ENCODE assay signal across 25 cellular contexts in the genomic region with DNA sequence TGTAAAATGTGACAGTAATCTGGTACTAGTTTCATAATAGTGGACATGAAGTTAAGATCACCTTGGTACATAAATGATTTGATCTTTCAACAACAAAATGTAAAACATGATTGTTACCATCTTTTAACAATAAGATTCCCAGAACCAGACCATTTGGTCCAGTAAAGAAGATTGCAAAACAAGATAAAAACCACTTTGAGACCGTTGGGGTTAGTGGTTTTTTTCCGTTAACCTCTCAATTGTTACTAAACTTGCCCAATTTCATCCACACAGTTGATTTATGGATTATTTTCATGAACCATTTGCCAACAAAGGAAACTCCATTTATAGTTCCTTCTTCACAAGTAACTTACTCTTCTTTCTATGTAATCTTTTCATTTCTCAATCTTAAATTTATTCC. TPM values are rescaled to one million over a fixed set of nuclear protein-coding genes. Genes with fewer than 3 reads are reported as not detected.
DNase-seq lines count a peak whose midpoint lies in the region; ATAC-seq and TF ChIP-seq lines count a peak whose summit lies in the region.
"Had no signal": no experiment of that assay in that cellular context is flagged by ENCODE, and none has a peak within 500 bp of the region (broad histone marks: within the 10 kb centered on the region; RNA-seq: fewer than 3 reads in every experiment).

No MANE protein-coding gene starts in this region.

- H3K36me3 ChIP-seq in BLaER1 treated with 17β-estradiol and CSF1 and Interleukin-3, amounts not matched to agents 10 nM and 100 nM: peaks cover 0 to 9% (median 0%) of the 10 kb centered on the region in 11 experiments; a peak in 2 of 22 replicates
- H3K36me3 ChIP-seq in Peyer's patch (no peaks in the 10 kb centered on the region), GM23338 (ENCODE audit: insufficient read depth) (no peaks in the 10 kb centered on the region)
- H3K36me3 ChIP-seq: adrenal gland, breast epithelium, colonic mucosa, tibial artery had no signal

- ATAC-seq in GM23338: no peak

- H3F3A ChIP-seq in GM23338 (replicated peaks; ENCODE audit: low read depth): no peaks in the 10 kb centered on the region

- peaks cover 14% of the 10 kb centered on the region for H3K4me1 Mint-ChIP-seq in GM23338

- no peak for TF ChIP-seq POLR2A in Peyer's patch (IDR thresholded peaks at IDR 0.05)

- no peaks in the 10 kb centered on the region for H3K9me2 ChIP-seq in GM23338 (ENCODE audit: insufficient read depth)

- no peak overlapping the region for H3K27ac Mint-ChIP-seq in GM23338

- peak overlapping the region in 10 of 11 experiments; percentile 3 to 46 (median 31); a peak in 12 of 22 replicates for H3K4me2 ChIP-seq in BLaER1 treated with 17β-estradiol and CSF1 and Interleukin-3, amounts not matched to agents 10 nM and 100 nM
- H3K4me2 ChIP-seq in GM23338: no peak overlapping the region

- no peaks in the 10 kb centered on the region; a peak in 1 of 22 replicates for H3K9me3 ChIP-seq in BLaER1 treated with 17β-estradiol and CSF1 and Interleukin-3, amounts not matched to agents 10 nM and 100 nM (replicated peaks in 1 of 11)
- H3K9me3 ChIP-seq in Peyer's patch: no peaks in the 10 kb centered on the region
- H3K9me3 ChIP-seq: adrenal gland, breast epithelium, colonic mucosa, tibial artery had no signal

- H4K20me1 ChIP-seq in BLaER1 treated with 17β-estradiol and CSF1 and Interleukin-3, amounts not matched to agents 10 nM and 100 nM: no peaks in the 10 kb centered on the region
- no peaks in the 10 kb centered on the region for H4K20me1 ChIP-seq in GM23338 (replicated peaks; ENCODE audit: insufficient read depth)

- TF ChIP-seq CTCF in fibroblast of villous mesenchyme (IDR thresholded peaks at IDR 0.05; ENCODE audit: insufficient read depth, low read depth, low read length) (no peak), Peyer's patch (IDR thresholded peaks at IDR 0.05) (no peak), GM23338 (conservative IDR thresholded peaks at IDR 0.05; ENCODE audit: low read depth in 2 of 2) (no peak)

- H3K36me3 Mint-ChIP-seq in GM23338 (ENCODE audit: low read depth): no peaks in the 10 kb centered on the region

- H3K27me3 ChIP-seq in BLaER1 treated with 17β-estradiol and CSF1 and Interleukin-3, amounts not matched to agents 10 nM and 100 nM: no peaks in the 10 kb centered on the region
- no peaks in the 10 kb centered on the region for H3K27me3 ChIP-seq in Peyer's patch
- no peaks in the 10 kb centered on the region for H3K27me3 ChIP-seq in GM23338 (ENCODE audit: insufficient read depth)
- H3K27me3 ChIP-seq: adrenal gland, breast epithelium, colonic mucosa, tibial artery had no signal

- no peak overlapping the region for H3K9ac ChIP-seq in BLaER1 treated with 17β-estradiol and CSF1 and Interleukin-3, amounts not matched to agents 10 nM and 100 nM

- no peaks in the 10 kb centered on the region for H3K27me3 Mint-ChIP-seq in GM23338 (ENCODE audit: insufficient read depth, low read depth, poor library complexity)

- peaks cover 0 to 62% (median 31%) of the 10 kb centered on the region in 10 experiments; a peak in 14 of 20 replicates for H3K4me1 ChIP-seq in BLaER1 treated with 17β-estradiol and CSF1 and Interleukin-3, amounts not matched to agents 10 nM and 100 nM
- peaks cover 0 to 13% (median 0%) of the 10 kb centered on the region in 4 donors for H3K4me1 ChIP-seq in Peyer's patch
- peaks cover 6% of the 10 kb centered on the region for H3K4me1 ChIP-seq in GM23338 (ENCODE audit: insufficient read depth)
- H3K4me1 ChIP-seq: adrenal gland, breast epithelium, tibial artery had no signal

- no peaks in the 10 kb centered on the region for H3K79me2 ChIP-seq in GM23338 (replicated peaks; ENCODE audit: insufficient read depth)

- no peak overlapping the region for H2AFZ ChIP-seq in GM23338

- H3K27ac ChIP-seq in BLaER1 treated with 17β-estradiol and CSF1 and Interleukin-3, amounts not matched to agents 10 nM and 100 nM: peak overlapping the region in 6 of 11 experiments; percentile 10 to 62 (median 44); a peak in 10 of 22 replicates
- no peak overlapping the region for H3K27ac ChIP-seq in Peyer's patch
- H3K27ac ChIP-seq in GM23338 (ENCODE audit: low read depth): no peak overlapping the region
- H3K27ac ChIP-seq: adrenal gland, breast epithelium, colonic mucosa, tibial artery had no signal

- H3K4me3 ChIP-seq in BLaER1 treated with 17β-estradiol and CSF1 and Interleukin-3, amounts not matched to agents 10 nM and 100 nM: no peak overlapping the region
- H3K4me3 ChIP-seq in fibroblast of villous mesenchyme (ENCODE audit: low read depth, low read length): no peak overlapping the region
- no peak overlapping the region for H3K4me3 ChIP-seq in Peyer's patch
- H3K4me3 ChIP-seq in GM23338: no peak overlapping the region
- H3K4me3 ChIP-seq: adrenal gland, breast epithelium, colonic mucosa, tibial artery had no signal

- DNase-seq in M059J (ENCODE audit: low read depth): peak; percentile 49
- DNase-seq in SKM-1 (lab: John Stamatoyannopoulos, UW; ENCODE audit: unreplicated experiment): peak; percentile 80
- DNase-seq in fibroblast of villous mesenchyme (ENCODE audit: low read depth): peak; percentile 56
- no peak for DNase-seq in SK-N-DZ (ENCODE audit: low spot score)
- DNase-seq in Peyer's patch: no peak
- DNase-seq in GM23338 (ENCODE audit: low spot score): no peak
- DNase-seq in stimulated activated CD4-positive, alpha-beta T cell treated with anti-CD3 and anti-CD28 coated beads, Interleukin-2, amount 100 ng/mL, for 24 hours: no peak
- DNase-seq: activated CD4-positive, alpha-beta T cell treated with anti-CD3 and anti-CD28 coated beads for 4 hours; activated CD8-positive, alpha-beta memory T cell treated with anti-CD3 and anti-CD28 coated beads, Interleukin-2, amount 50 U/mL, for 4 hours; activated effector memory CD4-positive, alpha-beta T cell treated with Interleukin-2 at 50 U/mL for 16 hours; adrenal gland; colonic mucosa; DND-41; kidney glomerular epithelial cell; mammary epithelial cell; NCI-H1436; NCI-H510A treated with DMSO at 0.1 percent for 48 hours; NK-92 treated with Interleukin-12 subunit alpha and Interleukin-12 subunit beta, amount 100 ng/mL, for 24 hours; occipital lobe; small intestine; stimulated activated CD4-positive, alpha-beta T cell treated with anti-CD3 and anti-CD28 coated beads, Interleukin-2, amount 100 ng/mL, for 48 hours; stimulated activated naive CD4-positive, alpha-beta T cell treated with Interleukin-2 at 50 U/mL for 16 hours; tibial artery had no signal

- no peak overlapping the region for H3K4me3 Mint-ChIP-seq in GM23338

- no peaks in the 10 kb centered on the region for H3K9me3 Mint-ChIP-seq in GM23338

TF ChIP-seq in GM23338, 12 proteins besides CTCF, POLR2A, EP300 and RAD21:
- TF ChIP-seq NANOG (IDR thresholded peaks at IDR 0.05; ENCODE audit: borderline replicate concordance) (no peak), EZH2 (IDR thresholded peaks at IDR 0.05; ENCODE audit: low read depth, unreplicated experiment) (no peak), JUNB (IDR thresholded peaks at IDR 0.05; ENCODE audit: unreplicated experiment) (no peak)
- TF ChIP-seq, protein P1, sequence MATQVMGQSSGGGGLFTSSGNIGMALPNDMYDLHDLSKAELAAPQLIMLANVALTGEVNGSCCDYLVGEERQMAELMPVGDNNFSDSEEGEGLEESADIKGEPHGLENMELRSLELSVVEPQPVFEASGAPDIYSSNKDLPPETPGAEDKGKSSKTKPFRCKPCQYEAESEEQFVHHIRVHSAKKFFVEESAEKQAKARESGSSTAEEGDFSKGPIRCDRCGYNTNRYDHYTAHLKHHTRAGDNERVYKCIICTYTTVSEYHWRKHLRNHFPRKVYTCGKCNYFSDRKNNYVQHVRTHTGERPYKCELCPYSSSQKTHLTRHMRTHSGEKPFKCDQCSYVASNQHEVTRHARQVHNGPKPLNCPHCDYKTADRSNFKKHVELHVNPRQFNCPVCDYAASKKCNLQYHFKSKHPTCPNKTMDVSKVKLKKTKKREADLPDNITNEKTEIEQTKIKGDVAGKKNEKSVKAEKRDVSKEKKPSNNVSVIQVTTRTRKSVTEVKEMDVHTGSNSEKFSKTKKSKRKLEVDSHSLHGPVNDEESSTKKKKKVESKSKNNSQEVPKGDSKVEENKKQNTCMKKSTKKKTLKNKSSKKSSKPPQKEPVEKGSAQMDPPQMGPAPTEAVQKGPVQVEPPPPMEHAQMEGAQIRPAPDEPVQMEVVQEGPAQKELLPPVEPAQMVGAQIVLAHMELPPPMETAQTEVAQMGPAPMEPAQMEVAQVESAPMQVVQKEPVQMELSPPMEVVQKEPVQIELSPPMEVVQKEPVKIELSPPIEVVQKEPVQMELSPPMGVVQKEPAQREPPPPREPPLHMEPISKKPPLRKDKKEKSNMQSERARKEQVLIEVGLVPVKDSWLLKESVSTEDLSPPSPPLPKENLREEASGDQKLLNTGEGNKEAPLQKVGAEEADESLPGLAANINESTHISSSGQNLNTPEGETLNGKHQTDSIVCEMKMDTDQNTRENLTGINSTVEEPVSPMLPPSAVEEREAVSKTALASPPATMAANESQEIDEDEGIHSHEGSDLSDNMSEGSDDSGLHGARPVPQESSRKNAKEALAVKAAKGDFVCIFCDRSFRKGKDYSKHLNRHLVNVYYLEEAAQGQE (IDR thresholded peaks at IDR 0.05; ENCODE audit: unreplicated experiment): no peak

RNA-seq across cellular contexts. Expression of a gene that starts 53.8 kb away (rescaled TPM):
- 0.89 and 2.1 TPM in 2 replicates for total RNA-seq in M059J (2014; rRNA removed; shearing (Covaris generic))
- total RNA-seq in fibroblast of villous mesenchyme (4.2 and 90.2 TPM in 2 replicates), Peyer's patch (10 to 100 TPM in 2 of 4 donors, 1 to 10 TPM in 2; 1.4 to 13.2 (median 8.7) TPM)
- not detected in 2 replicates for polyA plus RNA-seq in SK-N-DZ (2014; cell fraction: cytosol; rRNA removed)
- polyA plus RNA-seq in SK-N-DZ (2014; cell fraction: nucleus; rRNA removed): 0.11 and 0.12 TPM in 2 replicates
- total RNA-seq in GM23338 (2014; rRNA removed; shearing (Covaris generic)): 0.24 and 4.5 TPM in 2 replicates
- 0.07 TPM in 1 of 2 replicates, not detected in the other for polyA plus RNA-seq in GM23338 (2016; fragmentation: Nextera tagmentation; extraction: Ambion mirVana)
- polyA plus RNA-seq: mammary epithelial cell had no signal

Comparison
In these comparisons a context has a peak if more than half of its experiments do, and no peak if none do; other contexts are left out.
1. H3K27ac ChIP-seq: peak in BLaER1 treated with 17β-estradiol and CSF1 and Interleukin-3, amounts not matched to agents 10 nM and 100 nM (6 of 11); none in Peyer's patch (0 of 4) and GM23338 (single experiment).
2. DNase-seq: peak in M059J (single experiment), SKM-1 (single experiment) and fibroblast of villous mesenchyme (single experiment); none in SK-N-DZ (single experiment), Peyer's patch (0 of 3), GM23338 (single experiment) and stimulated activated CD4-positive, alpha-beta T cell treated with anti-CD3 and anti-CD28 coated beads, Interleukin-2, amount 100 ng/mL, for 24 hours (0 of 2).